In genomic region chr11:68584097-68584496, GRCh38 we compare ENCODE assay signal across 8 cellular contexts.
DNase-seq lines count a peak whose midpoint lies in the region; TF ChIP-seq lines count a peak whose summit lies in the region.

No MANE protein-coding gene starts in this region.

- H2AFZ ChIP-seq in mesenchymal stem cell (ENCODE audit: low read depth, low read length) = no peak overlapping the region

- no peak overlapping the region for H2BK5ac ChIP-seq in mesenchymal stem cell (ENCODE audit: low read depth, low read length, poor library complexity, severe bottlenecking)

- H3K27me3 ChIP-seq in WERI-Rb-1 (ENCODE audit: insufficient read depth, low read depth, severe bottlenecking) (no peaks in the 10 kb centered on the region), mesenchymal stem cell (ENCODE audit: control insufficient read depth in 1 of 2, insufficient read depth in 1 of 2, low read length in 2 of 2) (no peaks in the 10 kb centered on the region)

- no peak overlapping the region for H3K27ac ChIP-seq in WERI-Rb-1
- H3K27ac ChIP-seq in mesenchymal stem cell (ENCODE audit: low read length, poor library complexity, severe bottlenecking) = no peak overlapping the region

- H3K23ac ChIP-seq in mesenchymal stem cell (ENCODE audit: low read length in 2 of 2) = no peak overlapping the region

- H3K79me1 ChIP-seq in mesenchymal stem cell (replicated peaks; ENCODE audit: low read length, poor library complexity, severe bottlenecking) = peaks cover 24% of the 10 kb centered on the region

- no peak overlapping the region for H3K18ac ChIP-seq in mesenchymal stem cell (ENCODE audit: low read depth in 1 of 2, low read length in 2 of 2)

- TF ChIP-seq CTCF in WERI-Rb-1 (IDR thresholded peaks at IDR 0.05; ENCODE audit: low read depth, low read length) (peak; percentile 89), cardiac fibroblast (IDR thresholded peaks at IDR 0.05; ENCODE audit: low read depth, low read length) (peak; percentile 75)

- DNase-seq in COLO668 (lab: John Stamatoyannopoulos, UW; ENCODE audit: unreplicated experiment) (peak; percentile 26), HUDEP-2 (lab: John Stamatoyannopoulos, UW; ENCODE audit: unreplicated experiment in 76 of 76) (peak in 39 of 76 experiments; percentile 2 to 55 (median 21)), WERI-Rb-1 (peak; percentile 54), cardiac fibroblast (ENCODE audit: low read depth in 2 of 2) (peak; percentile 13 to 46), mesenchymal stem cell (no peak), cerebellar nuclear complex (lab: John Stamatoyannopoulos, UW) (no peak), T1000 (lab: John Stamatoyannopoulos, UW) (no peak)
- peak; percentile 35 to 39 for DNase-seq in stimulated activated CD8-positive, alpha-beta memory T cell treated with anti-CD3 and anti-CD28 coated beads, Interleukin-7, amount 100 ng/mL, for 48 hours (ENCODE audit: extremely low read depth in 1 of 2, low read depth in 1 of 2)

- peaks cover 16% of the 10 kb centered on the region for H3K4me1 ChIP-seq in mesenchymal stem cell (ENCODE audit: control insufficient read depth, insufficient read depth, low read depth, low read length)

- no peak overlapping the region for H3K4ac ChIP-seq in mesenchymal stem cell (ENCODE audit: low read depth in 1 of 2, low read length in 2 of 2)

- no peak overlapping the region for H2AK5ac ChIP-seq in mesenchymal stem cell (ENCODE audit: low read length, severe bottlenecking)

- no peaks in the 10 kb centered on the region for H3K9me3 ChIP-seq in WERI-Rb-1 (ENCODE audit: severe bottlenecking)
- no peaks in the 10 kb centered on the region for H3K9me3 ChIP-seq in mesenchymal stem cell (ENCODE audit: control insufficient read depth, low read length)

- H2BK15ac ChIP-seq in mesenchymal stem cell (ENCODE audit: low read depth, poor library complexity, severe bottlenecking) = no peak overlapping the region

- H4K8ac ChIP-seq in mesenchymal stem cell (ENCODE audit: low read length) = no peak overlapping the region

- peak overlapping the region; percentile 35 for H4K91ac ChIP-seq in mesenchymal stem cell (ENCODE audit: low read length)

- no peak overlapping the region for H3K9ac ChIP-seq in mesenchymal stem cell (ENCODE audit: low read length)

- H2BK12ac ChIP-seq in mesenchymal stem cell (ENCODE audit: low read length in 2 of 2) = no peak overlapping the region

- WGBS in mesenchymal stem cell = 63% methylated on average over 6 of the region's 6 CpGs

- H3K4me3 ChIP-seq in WERI-Rb-1 (ENCODE audit: low read depth, low read length) (no peak overlapping the region), cardiac fibroblast (replicated peaks in 1 of 2; ENCODE audit: low read depth in 2 of 2, low read length in 2 of 2) (no peak overlapping the region), mesenchymal stem cell (ENCODE audit: insufficient read depth in 1 of 2, low read depth in 1 of 2, low read length in 2 of 2) (no peak overlapping the region)

- H3K36me3 ChIP-seq in WERI-Rb-1 (peaks cover 68% of the 10 kb centered on the region), mesenchymal stem cell (ENCODE audit: control insufficient read depth in 1 of 2, insufficient read depth in 2 of 2, low read depth in 1 of 2, low read length in 2 of 2) (peaks cover 24 to 85% of the 10 kb centered on the region in 2 experiments)

- H3K4me2 ChIP-seq in mesenchymal stem cell (ENCODE audit: low read length, poor library complexity, severe bottlenecking) = no peak overlapping the region

- H3K14ac ChIP-seq in mesenchymal stem cell (ENCODE audit: low read length in 2 of 2) = no peak overlapping the region

- H2BK120ac ChIP-seq in mesenchymal stem cell (ENCODE audit: low read depth, low read length) = no peak overlapping the region

Comparison
In these comparisons a context has a peak if more than half of its experiments do, and no peak if none do; other contexts are left out.
1. DNase-seq: peak in COLO668 (single experiment), HUDEP-2 (39 of 76), WERI-Rb-1 (single experiment), cardiac fibroblast (2 of 2) and stimulated activated CD8-positive, alpha-beta memory T cell treated with anti-CD3 and anti-CD28 coated beads, Interleukin-7, amount 100 ng/mL, for 48 hours (2 of 2); none in mesenchymal stem cell (single experiment), cerebellar nuclear complex (0 of 2) and T1000 (single experiment).